24 cellular contexts compared by ENCODE assay signal in genomic region chr10:35890970-35891330, GRCh38.
A peak's percentile ranks its signal among the peaks of the same experiment; 100 is the strongest.
DNase-seq lines count a peak whose midpoint lies in the region; ATAC-seq and TF ChIP-seq lines count a peak whose summit lies in the region.
"Had no signal": no experiment of that assay in that cellular context is flagged by ENCODE, and none has a peak within 500 bp of the region (broad histone marks: within the 10 kb centered on the region; RNA-seq: fewer than 3 reads in every experiment).

No MANE protein-coding gene starts in this region.

- TF ChIP-seq CTCF in HEK293 (tag by site-specific recombination; IDR thresholded peaks at IDR 0.05) (no peak), progenitor cell of endocrine pancreas (IDR thresholded peaks at IDR 0.05; ENCODE audit: unreplicated experiment) (no peak)

- peaks cover 31% of the 10 kb centered on the region for H3K4me1 Mint-ChIP-seq in progenitor cell of endocrine pancreas (ENCODE audit: low read depth)
- no peaks in the 10 kb centered on the region for H3K4me1 Mint-ChIP-seq in CD4-positive, alpha-beta memory T cell
- H3K4me1 Mint-ChIP-seq: memory B cell, natural killer cell had no signal

- H3K27me3 ChIP-seq in CD4-positive, alpha-beta memory T cell (ENCODE audit: insufficient read depth, low read length): no peaks in the 10 kb centered on the region
- H3K27me3 ChIP-seq: uterus had no signal

- peaks cover 12% of the 10 kb centered on the region for H3K9me3 Mint-ChIP-seq in progenitor cell of endocrine pancreas (ENCODE audit: low read depth)
- peaks cover 0 to 13% (median 1%) of the 10 kb centered on the region in 8 donors for H3K9me3 Mint-ChIP-seq in CD4-positive, alpha-beta memory T cell
- H3K9me3 Mint-ChIP-seq: activated CD8-positive, alpha-beta T cell treated with anti-CD3 and anti-CD28 coated beads for 36 hours had no signal

- no peak for ATAC-seq in HG03342 (IDR thresholded peaks at IDR 0.05; ENCODE audit: unreplicated experiment)
- ATAC-seq: activated CD8-positive, alpha-beta T cell treated with anti-CD3 and anti-CD28 coated beads for 36 hours; HepG2; natural killer cell had no signal

- peak; percentile 67 for DNase-seq in amniotic epithelial cell (ENCODE audit: low read depth)
- DNase-seq in kidney glomerular epithelial cell (lab: John Stamatoyannopoulos, UW): peak; percentile 9
- no peak for DNase-seq in progenitor cell of endocrine pancreas (ENCODE audit: low spot score, unreplicated experiment)
- DNase-seq in AG08396 (ENCODE audit: low spot score): no peak
- no peak for DNase-seq in CD4-positive, alpha-beta memory T cell
- DNase-seq in islet precursor cell: no peak
- DNase-seq: activated CD4-positive, CD25-positive, alpha-beta regulatory T cell treated with anti-CD3 and anti-CD28 coated beads, Interleukin-2, amount 50 U/mL, for 72 hours; activated CD8-positive, alpha-beta T cell treated with anti-CD3 and anti-CD28 coated beads for 36 hours; activated gamma-delta T cell treated with Interleukin-2 at 50 U/mL for 16 hours; C1 segment of cervical spinal cord; Calu3; EL; foreskin fibroblast; natural killer cell; NCI-H1105 treated with DMSO at 0.1 percent for 48 hours; NCI-H2081 treated with DMSO at 0.1 percent for 48 hours; NCI-H510A treated with DMSO at 0.1 percent for 48 hours; stimulated activated CD4-positive, alpha-beta T cell treated with anti-CD3 and anti-CD28 coated beads, Interleukin-1b, Interleukin-23, amount 100 ng/mL, for 48 hours; uterus had no signal

- H3K4me1 ChIP-seq in HEK293 (ENCODE audit: control insufficient read depth, insufficient read depth, low read length): peaks cover 15% of the 10 kb centered on the region
- no peaks in the 10 kb centered on the region for H3K4me1 ChIP-seq in CD4-positive, alpha-beta memory T cell (ENCODE audit: insufficient read depth, low read length)
- H3K4me1 ChIP-seq: parathyroid adenoma, uterus had no signal

- H3K9me3 ChIP-seq in HEK293 (ENCODE audit: control insufficient read depth, insufficient read depth, low read depth, low read length): no peaks in the 10 kb centered on the region
- H3K9me3 ChIP-seq in CD4-positive, alpha-beta memory T cell (ENCODE audit: control insufficient read depth in 1 of 2, low read length in 2 of 2): no peaks in the 10 kb centered on the region
- H3K9me3 ChIP-seq: uterus had no signal

- no peak overlapping the region for H3K4me3 Mint-ChIP-seq in progenitor cell of endocrine pancreas (ENCODE audit: low read depth)
- H3K4me3 Mint-ChIP-seq in CD4-positive, alpha-beta memory T cell: no peak overlapping the region
- H3K4me3 Mint-ChIP-seq: activated CD8-positive, alpha-beta T cell treated with anti-CD3 and anti-CD28 coated beads for 36 hours; memory B cell; natural killer cell had no signal

- H3K4me3 ChIP-seq in HEK293 (ENCODE audit: low read depth, low read length): no peak overlapping the region
- H3K4me3 ChIP-seq in CD4-positive, alpha-beta memory T cell (ENCODE audit: low read length in 2 of 2): no peak overlapping the region
- H3K4me3 ChIP-seq: uterus had no signal

- H3K27ac Mint-ChIP-seq in progenitor cell of endocrine pancreas: peak overlapping the region; percentile 49
- no peak overlapping the region for H3K27ac Mint-ChIP-seq in CD4-positive, alpha-beta memory T cell
- H3K27ac Mint-ChIP-seq: activated CD8-positive, alpha-beta T cell treated with anti-CD3 and anti-CD28 coated beads for 36 hours; memory B cell; natural killer cell had no signal

- CTCF ChIA-PET in HEK293 (lab: Yijun Ruan, JAX): interaction anchor here (0.6 kb wide), 1 partner anchor 32 kb away, joined by 3 read pairs; no protein-coding TSS in a partner anchor
- CTCF ChIA-PET in CD4-positive, alpha-beta memory T cell (lab: Charles Lee; ENCODE audit: partially characterized antibody): no interaction called here

- POLR2A ChIA-PET in HEK293 (lab: Yijun Ruan, JAX): no interaction called here
- POLR2A ChIA-PET in CD4-positive, alpha-beta memory T cell (lab: Charles Lee; ENCODE audit: partially characterized antibody): no interaction called here

- H3K27me3 Mint-ChIP-seq in progenitor cell of endocrine pancreas: no peaks in the 10 kb centered on the region
- peaks cover 0 to 1% of the 10 kb centered on the region in 2 donors for H3K27me3 Mint-ChIP-seq in CD4-positive, alpha-beta memory T cell
- H3K27me3 Mint-ChIP-seq: activated CD8-positive, alpha-beta T cell treated with anti-CD3 and anti-CD28 coated beads for 36 hours had no signal

- H3K27ac ChIP-seq in HEK293 (ENCODE audit: extremely low read depth, low read depth, low read length): peak overlapping the region; percentile 38
- H3K27ac ChIP-seq in CD4-positive, alpha-beta memory T cell (ENCODE audit: low read depth, low read length): no peak overlapping the region
- H3K27ac ChIP-seq: parathyroid adenoma had no signal

- no peaks in the 10 kb centered on the region for H3K36me3 ChIP-seq in HEK293 (ENCODE audit: control insufficient read depth in 2 of 2, insufficient read depth in 1 of 2, low read length in 2 of 2)
- H3K36me3 ChIP-seq in CD4-positive, alpha-beta memory T cell (ENCODE audit: insufficient read depth, low read length): no peaks in the 10 kb centered on the region
- H3K36me3 ChIP-seq: uterus had no signal

- peaks cover 2% of the 10 kb centered on the region for H3K36me3 Mint-ChIP-seq in progenitor cell of endocrine pancreas (ENCODE audit: insufficient read depth)
- no peaks in the 10 kb centered on the region for H3K36me3 Mint-ChIP-seq in CD4-positive, alpha-beta memory T cell
- H3K36me3 Mint-ChIP-seq: memory B cell, natural killer cell had no signal

- intact Hi-C loops in CD4-positive, alpha-beta memory T cell (cut with micrococcal nuclease): no loop called here

TF ChIP-seq in HEK293, 187 proteins besides CTCF, POLR2A, EP300 and RAD21:
- TF ChIP-seq GLIS1 (tag by site-specific recombination; IDR thresholded peaks at IDR 0.05) (peak; percentile 68), ZNF184 (tag by site-specific recombination; IDR thresholded peaks at IDR 0.05) (no peak), FEZF1 (tag by site-specific recombination; IDR thresholded peaks at IDR 0.05) (no peak), SP7 (tag by site-specific recombination; IDR thresholded peaks at IDR 0.05) (no peak), ZNF560 (tag by site-specific recombination; IDR thresholded peaks at IDR 0.05; ENCODE audit: borderline replicate concordance) (no peak), ZNF837 (tag by site-specific recombination; IDR thresholded peaks at IDR 0.05) (no peak), ZNF423 (tag by site-specific recombination; IDR thresholded peaks at IDR 0.05) (no peak), ZNF785 (tag by site-specific recombination; IDR thresholded peaks at IDR 0.05) (no peak), ZBTB11 (tag by site-specific recombination; conservative IDR thresholded peaks at IDR 0.05; ENCODE audit: low read depth) (no peak), WT1 (tag by site-specific recombination; IDR thresholded peaks at IDR 0.05) (peak; percentile 37; the same call in 1 of the 2 replicates), ZNF768 (tag by site-specific recombination; IDR thresholded peaks at IDR 0.05) (no peak), ZNF510 (tag by site-specific recombination; IDR thresholded peaks at IDR 0.05; ENCODE audit: insufficient replicate concordance) (no peak), ZNF341 (tag by site-specific recombination; IDR thresholded peaks at IDR 0.05; ENCODE audit: low read depth) (no peak), ZNF610 (tag by site-specific recombination; IDR thresholded peaks at IDR 0.05; ENCODE audit: borderline replicate concordance) (no peak), ZNF704 (tag by site-specific recombination; IDR thresholded peaks at IDR 0.05) (no peak), SCRT1 (tag by site-specific recombination; IDR thresholded peaks at IDR 0.05; ENCODE audit: borderline replicate concordance) (no peak), OSR2 (tag by site-specific recombination; IDR thresholded peaks at IDR 0.05) (0 out of 2 replicates have a peak, but pooled peaks have one; percentile 19)

Comparison
In these comparisons a context has a peak if more than half of its experiments do, and no peak if none do; other contexts are left out.
1. DNase-seq: peak in amniotic epithelial cell (single experiment) and kidney glomerular epithelial cell (single experiment); none in progenitor cell of endocrine pancreas (single experiment), AG08396 (single experiment), CD4-positive, alpha-beta memory T cell (0 of 5) and islet precursor cell (single experiment).